35 cellular contexts compared by ENCODE assay signal in the genomic region with DNA sequence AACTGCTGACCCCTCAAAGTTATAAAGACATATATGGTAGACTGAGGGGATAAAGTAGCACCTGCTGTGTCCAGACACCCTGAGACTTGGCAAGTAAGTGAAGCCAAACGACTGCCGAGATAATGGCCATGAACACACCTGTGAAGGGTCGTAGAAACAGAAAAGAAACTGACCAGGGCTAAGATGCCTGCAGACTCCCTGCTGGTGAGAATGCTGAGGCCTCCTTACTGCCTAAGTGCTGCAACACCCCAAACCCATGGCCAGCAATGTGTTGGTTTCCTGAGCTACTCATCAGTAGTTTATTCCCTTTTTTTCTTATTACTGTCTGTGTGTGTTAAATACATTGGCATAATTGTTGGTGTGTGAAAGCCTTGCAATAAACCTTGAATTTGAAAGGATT.
"Had no signal": no experiment of that assay in that cellular context is flagged by ENCODE, and none has a peak within 500 bp of the region (broad histone marks: within the 10 kb centered on the region; RNA-seq: fewer than 3 reads in every experiment).

No MANE protein-coding gene starts in this region.

- H3K27ac ChIP-seq: Peyer's patch, SJSA1 had no signal

- H3K27me3 Mint-ChIP-seq: activated B cell treated with CpG ODN at 0.5 μM for 24 hours; activated CD4-positive, alpha-beta memory T cell treated with anti-CD3 and anti-CD28 coated beads for 36 hours; activated naive CD4-positive, alpha-beta T cell treated with anti-CD3 and anti-CD28 coated beads, Interleukin-2, amount 10 ng/mL, durations not matched to agents 7 days and 5 days; activated naive CD8-positive, alpha-beta T cell; activated naive CD8-positive, alpha-beta T cell treated with anti-CD3 and anti-CD28 coated beads, Interleukin-2, amount 50 U/mL, for 24 hours; brain had no signal

- H3K36me3 Mint-ChIP-seq: activated CD4-positive, alpha-beta memory T cell treated with anti-CD3 and anti-CD28 coated beads for 36 hours; activated naive CD4-positive, alpha-beta T cell treated with anti-CD3 and anti-CD28 coated beads, Interleukin-2, amount 10 ng/mL, durations not matched to agents 7 days and 5 days; activated naive CD8-positive, alpha-beta T cell; brain had no signal

- H3K4me1 ChIP-seq: Peyer's patch, SJSA1 had no signal

- H3K27me3 ChIP-seq: Peyer's patch, SJSA1 had no signal

- H3K27ac Mint-ChIP-seq: activated B cell treated with CpG ODN at 0.5 μM for 24 hours; activated CD4-positive, alpha-beta memory T cell treated with anti-CD3 and anti-CD28 coated beads for 36 hours; activated naive CD4-positive, alpha-beta T cell treated with anti-CD3 and anti-CD28 coated beads, Interleukin-2, amount 10 ng/mL, durations not matched to agents 7 days and 5 days; activated naive CD8-positive, alpha-beta T cell; activated naive CD8-positive, alpha-beta T cell treated with anti-CD3 and anti-CD28 coated beads, Interleukin-2, amount 50 U/mL, for 24 hours; activated T-helper 1 cell treated with anti-CD3 and anti-CD28 coated beads, Interleukin-12 subunit alpha, Interleukin-12 subunit beta, Interleukin-2, Interleukin-4 antibody, amounts not matched to agents 30 ng/mL and 10 ng/mL and 1 ng/mL, durations not matched to agents 14 hours and 24 hours and 36 hours; brain; T-helper 1 cell treated with Interleukin-12 subunit alpha and Interleukin-12 subunit beta and Interleukin-4 antibody, amounts not matched to agents 30 μg/mL and 1 μg/mL, for 36 hours; T-helper 2 cell treated with Interferon-gamma antibody and Interleukin-4, amounts not matched to agents 5 μg/mL and 100 μg/mL, for 36 hours had no signal

- H3K9me3 Mint-ChIP-seq: activated naive CD8-positive, alpha-beta T cell treated with anti-CD3 and anti-CD28 coated beads, Interleukin-2, amount 50 U/mL, for 24 hours; activated T-helper 1 cell treated with anti-CD3 and anti-CD28 coated beads, Interleukin-12 subunit alpha, Interleukin-12 subunit beta, Interleukin-2, Interleukin-4 antibody, amounts not matched to agents 30 ng/mL and 10 ng/mL and 1 ng/mL, durations not matched to agents 14 hours and 24 hours and 36 hours; T-helper 1 cell treated with Interleukin-12 subunit alpha and Interleukin-12 subunit beta and Interleukin-4 antibody, amounts not matched to agents 30 μg/mL and 1 μg/mL, for 36 hours had no signal

- H3K4me3 ChIP-seq: Peyer's patch, SJSA1 had no signal

- H3K36me3 ChIP-seq: Peyer's patch, SJSA1 had no signal

- DNase-seq: activated B cell treated with CpG ODN at 0.5 μM for 24 hours; activated CD4-positive, alpha-beta memory T cell treated with anti-CD3 and anti-CD28 coated beads for 36 hours; activated CD4-positive, alpha-beta T cell treated with anti-CD3 and anti-CD28 coated beads for 4 hours; activated CD4-positive, alpha-beta T cell treated with anti-CD3 and anti-CD28 coated beads, Interleukin-2, amount 50 U/mL, for 1 hour; activated CD4-positive, CD25-positive, alpha-beta regulatory T cell treated with anti-CD3 and anti-CD28 coated beads, Interleukin-2, amount 50 U/mL, for 72 hours; activated CD8-positive, alpha-beta memory T cell treated with anti-CD3 and anti-CD28 coated beads, Interleukin-2, amount 50 U/mL, for 4 hours; activated gamma-delta T cell treated with Interleukin-2 at 50 U/mL for 16 hours; activated naive CD4-positive, alpha-beta T cell treated with anti-CD3 and anti-CD28 coated beads, Interleukin-2, amount 10 ng/mL, durations not matched to agents 7 days and 5 days; activated naive CD8-positive, alpha-beta T cell treated with anti-CD3 and anti-CD28 coated beads, Interleukin-2, amount 50 U/mL, for 24 hours; activated T-cell treated with anti-CD3 and anti-CD28 coated beads for 4 hours; activated T-cell treated with anti-CD3 and anti-CD28 coated beads, Interleukin-2, amount 50 U/mL, for 4 hours; anterior cingulate cortex; caudate nucleus; cerebellar nuclear complex; NCI-H1092; NCI-H1436 treated with DMSO at 0.1 percent for 48 hours; NCI-H1694 treated with DMSO at 0.1 percent for 48 hours; NCI-H2029 treated with DMSO at 0.1 percent for 48 hours; NCI-H2107; NCI-H2171; NCI-H510A; NCI-H526; NCI-H748 treated with DMSO at 0.1 percent for 48 hours; NK-92 treated with Interleukin-12 subunit alpha and Interleukin-12 subunit beta, amount 100 ng/mL, for 24 hours; PC-3; Peyer's patch; RPMI8226; SHP77 treated with DMSO at 0.1 percent for 48 hours; SK-N-SH had no signal

- ATAC-seq: activated naive CD8-positive, alpha-beta T cell treated with anti-CD3 and anti-CD28 coated beads, Interleukin-2, amount 50 U/mL, for 24 hours; activated T-cell treated with anti-CD3 and anti-CD28 coated beads, Interleukin-2, amount 50 U/mL, for 4 hours; PC-3 had no signal

- H3K9ac ChIP-seq: SK-N-SH had no signal

- H3K4me2 ChIP-seq: SK-N-SH had no signal

- H3K9me3 ChIP-seq: Peyer's patch, SJSA1, SK-N-SH had no signal

- H3K4me1 Mint-ChIP-seq: activated B cell treated with CpG ODN at 0.5 μM for 24 hours; activated naive CD4-positive, alpha-beta T cell treated with anti-CD3 and anti-CD28 coated beads, Interleukin-2, amount 10 ng/mL, durations not matched to agents 7 days and 5 days; activated naive CD8-positive, alpha-beta T cell treated with anti-CD3 and anti-CD28 coated beads, Interleukin-2, amount 50 U/mL, for 24 hours had no signal

- H3K4me3 Mint-ChIP-seq: activated B cell treated with CpG ODN at 0.5 μM for 24 hours; activated CD4-positive, alpha-beta memory T cell treated with anti-CD3 and anti-CD28 coated beads for 36 hours; activated naive CD4-positive, alpha-beta T cell treated with anti-CD3 and anti-CD28 coated beads, Interleukin-2, amount 10 ng/mL, durations not matched to agents 7 days and 5 days; activated naive CD8-positive, alpha-beta T cell; activated naive CD8-positive, alpha-beta T cell treated with anti-CD3 and anti-CD28 coated beads, Interleukin-2, amount 50 U/mL, for 24 hours; activated T-cell treated with anti-CD3 and anti-CD28 coated beads, Interleukin-2, amount 50 U/mL, for 4 hours; activated T-helper 1 cell treated with anti-CD3 and anti-CD28 coated beads, Interleukin-12 subunit alpha, Interleukin-12 subunit beta, Interleukin-2, Interleukin-4 antibody, amounts not matched to agents 30 ng/mL and 10 ng/mL and 1 ng/mL, durations not matched to agents 14 hours and 24 hours and 36 hours; brain; T-helper 1 cell treated with Interleukin-12 subunit alpha and Interleukin-12 subunit beta and Interleukin-4 antibody, amounts not matched to agents 30 μg/mL and 1 μg/mL, for 36 hours; T-helper 2 cell treated with Interferon-gamma antibody and Interleukin-4, amounts not matched to agents 5 μg/mL and 100 μg/mL, for 36 hours had no signal
